In genomic region chr5:33601881-33602280, GRCh38 we compare ENCODE assay signal across 24 cellular contexts.
DNase-seq lines count a peak whose midpoint lies in the region; ATAC-seq, FAIRE-seq and TF ChIP-seq lines count a peak whose summit lies in the region.
"Had no signal": no experiment of that assay in that cellular context is flagged by ENCODE, and none has a peak within 500 bp of the region (broad histone marks: within the 10 kb centered on the region; RNA-seq: fewer than 3 reads in every experiment).

No MANE protein-coding gene starts in this region.

- TF ChIP-seq CTCF in astrocyte (IDR thresholded peaks at IDR 0.05; ENCODE audit: insufficient read depth, low read depth, low read length) (no peak), epithelial cell of proximal tubule (conservative IDR thresholded peaks at IDR 0.05; ENCODE audit: low read depth, low read length) (no peak), mesothelial cell of epicardium (IDR thresholded peaks at IDR 0.05; ENCODE audit: unreplicated experiment) (no peak), smooth muscle cell (IDR thresholded peaks at IDR 0.05; ENCODE audit: borderline replicate concordance, insufficient read depth, poor library complexity, severe bottlenecking) (no peak)

- DNase-seq in astrocyte (ENCODE audit: low read depth) (peak; percentile 59), epithelial cell of proximal tubule (ENCODE audit: low read depth) (peak; percentile 59), mesothelial cell of epicardium (ENCODE audit: low spot score in 2 of 2, unreplicated experiment in 2 of 2) (no peak), smooth muscle cell (lab: John Stamatoyannopoulos, UW; ENCODE audit: unreplicated experiment) (no peak), SKM-1 treated with dmso at 0.1 percent for 144 hours (lab: John Stamatoyannopoulos, UW; ENCODE audit: unreplicated experiment) (no peak), HPDE6-E6E7 (ENCODE audit: extremely low spot score) (no peak)
- DNase-seq: activated CD4-positive, alpha-beta T cell treated with anti-CD3 and anti-CD28 coated beads for 36 hours; activated naive CD4-positive, alpha-beta T cell treated with Interleukin-2 at 50 U/mL for 16 hours; activated T-cell treated with anti-CD3 and anti-CD28 coated beads, Interleukin-2, amount 50 U/mL, for 48 hours; dorsolateral prefrontal cortex; foreskin fibroblast; HCEC 1CT; NCI-H1105 treated with DMSO at 0.1 percent for 48 hours; NCI-H2029; NCI-H2227 treated with DMSO at 0.1 percent for 48 hours; NCI-H69; retina; stimulated activated CD4-positive, alpha-beta T cell treated with anti-CD3 and anti-CD28 coated beads, Interleukin-4, amount 100 ng/mL, for 24 hours; stimulated activated naive CD4-positive, alpha-beta T cell; testis had no signal

- no peaks in the 10 kb centered on the region for H3K9me3 ChIP-seq in astrocyte (ENCODE audit: insufficient read depth, low read depth, low read length)
- H3K9me3 ChIP-seq in smooth muscle cell (replicated peaks; ENCODE audit: low read depth), result no peaks in the 10 kb centered on the region
- H3K9me3 ChIP-seq: SJSA1, testis had no signal

- H3K4me1 ChIP-seq in astrocyte (ENCODE audit: insufficient read depth, low read length) (no peaks in the 10 kb centered on the region), smooth muscle cell (ENCODE audit: low read depth) (peaks cover 7% of the 10 kb centered on the region)
- H3K4me1 ChIP-seq: SJSA1, testis had no signal

- H3K9ac ChIP-seq in astrocyte (ENCODE audit: low read length) (no peak overlapping the region), smooth muscle cell (ENCODE audit: low read depth) (no peak overlapping the region)

- H3K79me2 ChIP-seq in astrocyte (ENCODE audit: insufficient read depth, low read length) (no peaks in the 10 kb centered on the region), smooth muscle cell (ENCODE audit: low read depth) (no peaks in the 10 kb centered on the region)

- H4K20me1 ChIP-seq in astrocyte (ENCODE audit: insufficient read depth, low read length), result no peaks in the 10 kb centered on the region
- no peaks in the 10 kb centered on the region for H4K20me1 ChIP-seq in smooth muscle cell (ENCODE audit: low read depth)

- no peak for ATAC-seq in HG03097 (IDR thresholded peaks at IDR 0.05; ENCODE audit: low FRiP score, unreplicated experiment)
- ATAC-seq: activated CD4-positive, alpha-beta T cell treated with anti-CD3 and anti-CD28 coated beads for 36 hours had no signal

- H3K9me3 Mint-ChIP-seq in astrocyte (ENCODE audit: unreplicated experiment) (no peaks in the 10 kb centered on the region), mesothelial cell of epicardium (no peaks in the 10 kb centered on the region)
- H3K9me3 Mint-ChIP-seq: central memory CD8-positive, alpha-beta T cell had no signal

- H3K4me3 ChIP-seq in astrocyte (ENCODE audit: insufficient read depth, low read depth, low read length) (no peak overlapping the region), epithelial cell of proximal tubule (ENCODE audit: low read depth, low read length) (no peak overlapping the region), smooth muscle cell (no peak overlapping the region)
- H3K4me3 ChIP-seq: dorsolateral prefrontal cortex, SJSA1, testis had no signal

- WGBS in smooth muscle cell (ENCODE audit: low lambda C conversion rate), result 43% methylated on average over 3 of the region's 3 CpGs

- H3K27ac Mint-ChIP-seq in astrocyte (ENCODE audit: unreplicated experiment), result peak overlapping the region; percentile 63
- H3K27ac Mint-ChIP-seq in mesothelial cell of epicardium, result peak overlapping the region; percentile 94
- H3K27ac Mint-ChIP-seq: activated CD4-positive, alpha-beta T cell treated with anti-CD3 and anti-CD28 coated beads for 36 hours had no signal

- no peaks in the 10 kb centered on the region for H3F3A ChIP-seq in smooth muscle cell (ENCODE audit: low read depth)

- H3K4me1 Mint-ChIP-seq in astrocyte (ENCODE audit: low read depth, unreplicated experiment), result peaks cover 10% of the 10 kb centered on the region
- H3K4me1 Mint-ChIP-seq in mesothelial cell of epicardium, result peaks cover 42% of the 10 kb centered on the region
- H3K4me1 Mint-ChIP-seq: activated CD4-positive, alpha-beta T cell treated with anti-CD3 and anti-CD28 coated beads for 36 hours; central memory CD8-positive, alpha-beta T cell had no signal

- H3K27me3 Mint-ChIP-seq in astrocyte (ENCODE audit: low read depth, unreplicated experiment), result no peaks in the 10 kb centered on the region
- no peaks in the 10 kb centered on the region for H3K27me3 Mint-ChIP-seq in mesothelial cell of epicardium (ENCODE audit: low read depth)

- H3K36me3 ChIP-seq in astrocyte (ENCODE audit: insufficient read depth, low read length) (peaks cover 21% of the 10 kb centered on the region), smooth muscle cell (ENCODE audit: low read depth) (no peaks in the 10 kb centered on the region)
- H3K36me3 ChIP-seq: SJSA1 had no signal

- H2AFZ ChIP-seq in astrocyte (ENCODE audit: low read depth, low read length) (no peak overlapping the region), smooth muscle cell (ENCODE audit: low read depth) (no peak overlapping the region)

- no peak overlapping the region for H3K4me3 Mint-ChIP-seq in astrocyte (ENCODE audit: unreplicated experiment)
- H3K4me3 Mint-ChIP-seq in mesothelial cell of epicardium, result no peak overlapping the region
- H3K4me3 Mint-ChIP-seq: activated CD4-positive, alpha-beta T cell treated with anti-CD3 and anti-CD28 coated beads for 36 hours; central memory CD8-positive, alpha-beta T cell had no signal

- H3K4me2 ChIP-seq in astrocyte (ENCODE audit: low read length), result no peak overlapping the region
- H3K4me2 ChIP-seq in smooth muscle cell, result peak overlapping the region; percentile 40

- H3K36me3 Mint-ChIP-seq in astrocyte (ENCODE audit: low read depth, unreplicated experiment) (peaks cover 15% of the 10 kb centered on the region), mesothelial cell of epicardium (no peaks in the 10 kb centered on the region)

- no peak for FAIRE-seq in astrocyte (lab: Jason Lieb, UNC)

- H3K27ac ChIP-seq in astrocyte (ENCODE audit: low read depth, low read length), result no peak overlapping the region
- H3K27ac ChIP-seq in smooth muscle cell (ENCODE audit: low read depth), result peak overlapping the region; percentile 14
- H3K27ac ChIP-seq: C4-2B, dorsolateral prefrontal cortex, SJSA1, testis had no signal

- H3K27me3 ChIP-seq in astrocyte (ENCODE audit: insufficient read depth, low read length), result no peaks in the 10 kb centered on the region
- no peaks in the 10 kb centered on the region for H3K27me3 ChIP-seq in smooth muscle cell (ENCODE audit: low read depth)
- H3K27me3 ChIP-seq: SJSA1, testis had no signal

Comparison
In these comparisons a context has a peak if more than half of its experiments do, and no peak if none do; other contexts are left out.
1. DNase-seq: peak in astrocyte (single experiment) and epithelial cell of proximal tubule (single experiment); none in mesothelial cell of epicardium (0 of 2), smooth muscle cell (single experiment), SKM-1 treated with dmso at 0.1 percent for 144 hours (single experiment) and HPDE6-E6E7 (single experiment).